In the genomic region with DNA sequence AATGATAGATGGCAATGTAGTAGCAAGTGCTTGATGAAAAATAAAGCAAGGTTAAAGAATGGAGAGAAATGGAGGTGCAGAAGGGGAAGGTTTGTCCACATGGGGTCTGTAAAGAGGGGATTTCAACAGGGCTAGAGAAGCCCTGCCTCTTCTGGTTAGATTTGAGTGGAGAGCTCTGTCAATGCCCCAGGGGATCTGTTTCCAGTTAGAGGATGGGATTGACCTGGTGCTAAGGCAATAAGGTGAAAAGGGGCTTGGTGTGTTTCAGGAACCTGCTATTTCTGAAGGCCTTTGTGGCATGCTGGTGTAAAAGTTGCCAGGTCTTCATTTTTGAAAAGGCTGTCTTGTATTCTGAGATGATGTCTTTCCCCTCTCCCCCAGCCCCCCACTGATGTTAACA, we compare ENCODE assay signal across 13 cellular contexts.
"Had no signal": no experiment of that assay in that cellular context is flagged by ENCODE, and none has a peak within 500 bp of the region (broad histone marks: within the 10 kb centered on the region; RNA-seq: fewer than 3 reads in every experiment).

No MANE protein-coding gene starts in this region.

- H3K4me1 Mint-ChIP-seq: activated CD4-positive, alpha-beta memory T cell treated with anti-CD3 and anti-CD28 coated beads, Interleukin-2, amount 10 ng/mL, durations not matched to agents 7 days and 5 days; activated CD4-positive, alpha-beta T cell treated with anti-CD3 and anti-CD28 coated beads for 36 hours; activated naive CD8-positive, alpha-beta T cell treated with anti-CD3 and anti-CD28 coated beads for 36 hours; naive thymus-derived CD4-positive, alpha-beta T cell had no signal

- H3K27me3 ChIP-seq: breast epithelium, esophagus muscularis mucosa, suprapubic skin had no signal

- ATAC-seq: activated CD4-positive, alpha-beta T cell treated with anti-CD3 and anti-CD28 coated beads for 36 hours; naive thymus-derived CD4-positive, alpha-beta T cell had no signal

- H3K27ac Mint-ChIP-seq: activated CD4-positive, alpha-beta memory T cell treated with anti-CD3 and anti-CD28 coated beads, Interleukin-2, amount 10 ng/mL, durations not matched to agents 7 days and 5 days; activated CD4-positive, alpha-beta T cell treated with anti-CD3 and anti-CD28 coated beads for 36 hours; activated naive CD8-positive, alpha-beta T cell treated with anti-CD3 and anti-CD28 coated beads for 36 hours; naive thymus-derived CD4-positive, alpha-beta T cell had no signal

- H3K36me3 Mint-ChIP-seq: activated naive CD8-positive, alpha-beta T cell treated with anti-CD3 and anti-CD28 coated beads for 36 hours; naive thymus-derived CD4-positive, alpha-beta T cell had no signal

- H3K4me1 ChIP-seq: breast epithelium, suprapubic skin had no signal

- H3K4me3 Mint-ChIP-seq: activated CD4-positive, alpha-beta memory T cell treated with anti-CD3 and anti-CD28 coated beads, Interleukin-2, amount 10 ng/mL, durations not matched to agents 7 days and 5 days; activated CD4-positive, alpha-beta T cell treated with anti-CD3 and anti-CD28 coated beads for 36 hours; activated naive CD8-positive, alpha-beta T cell treated with anti-CD3 and anti-CD28 coated beads for 36 hours; naive thymus-derived CD4-positive, alpha-beta T cell had no signal

- H3K27ac ChIP-seq: breast epithelium, esophagus muscularis mucosa, suprapubic skin had no signal

- H3K4me3 ChIP-seq: breast epithelium, esophagus muscularis mucosa, suprapubic skin had no signal

- H3K36me3 ChIP-seq: breast epithelium, esophagus muscularis mucosa, suprapubic skin had no signal

- H3K27me3 Mint-ChIP-seq: activated CD4-positive, alpha-beta memory T cell treated with anti-CD3 and anti-CD28 coated beads, Interleukin-2, amount 10 ng/mL, durations not matched to agents 7 days and 5 days; activated CD4-positive, alpha-beta T cell treated with anti-CD3 and anti-CD28 coated beads for 36 hours; activated naive CD8-positive, alpha-beta T cell treated with anti-CD3 and anti-CD28 coated beads for 36 hours; naive thymus-derived CD4-positive, alpha-beta T cell had no signal

- H3K9me3 ChIP-seq: breast epithelium, esophagus muscularis mucosa, suprapubic skin had no signal

- DNase-seq: activated CD4-positive, alpha-beta memory T cell treated with anti-CD3 and anti-CD28 coated beads, Interleukin-2, amount 10 ng/mL, durations not matched to agents 7 days and 5 days; activated CD4-positive, alpha-beta T cell treated with anti-CD3 and anti-CD28 coated beads for 36 hours; activated gamma-delta T cell; activated naive CD8-positive, alpha-beta T cell treated with anti-CD3 and anti-CD28 coated beads for 36 hours; activated T-cell treated with anti-CD3 and anti-CD28 coated beads, Interleukin-2, amount 50 U/mL, for 48 hours; dermis blood vessel endothelial cell; naive thymus-derived CD4-positive, alpha-beta T cell; stimulated activated CD4-positive, alpha-beta T cell treated with anti-CD3 and anti-CD28 coated beads, Interleukin-2, amount 100 ng/mL, for 48 hours; stimulated activated naive CD4-positive, alpha-beta T cell treated with Interleukin-2 at 50 U/mL for 16 hours; T-helper 1 cell had no signal

- H3K9me3 Mint-ChIP-seq: activated naive CD8-positive, alpha-beta T cell treated with anti-CD3 and anti-CD28 coated beads for 36 hours had no signal
